Comparison of ENCODE assay signal across 28 cellular contexts in the genomic region with DNA sequence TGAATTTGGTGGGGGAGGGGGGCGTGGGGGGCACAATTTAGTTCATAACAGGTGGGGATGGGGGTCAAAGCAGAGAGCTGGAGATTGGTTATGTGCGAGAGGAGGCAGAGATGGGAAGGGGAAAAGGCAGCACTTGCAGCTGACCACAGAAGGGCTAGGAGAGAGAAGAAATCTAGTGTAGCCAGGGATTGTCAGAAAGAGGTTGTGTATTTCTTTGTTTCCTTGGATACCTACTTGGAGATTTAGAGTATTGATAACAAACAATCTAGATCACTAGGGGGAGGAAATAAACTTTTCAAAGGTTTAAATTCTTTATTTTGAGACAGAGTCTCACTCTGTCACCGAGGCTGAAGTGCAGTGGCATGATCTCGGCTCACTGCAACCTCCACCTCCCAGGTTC.
"Had no signal": no experiment of that assay in that cellular context is flagged by ENCODE, and none has a peak within 500 bp of the region (broad histone marks: within the 10 kb centered on the region; RNA-seq: fewer than 3 reads in every experiment).

No MANE protein-coding gene starts in this region.

- H3K4me3 Mint-ChIP-seq: activated CD4-positive, alpha-beta T cell treated with anti-CD3 and anti-CD28 coated beads, Interleukin-2, amount 10 ng/mL, durations not matched to agents 7 days and 5 days; activated CD8-positive, alpha-beta T cell treated with anti-CD3 and anti-CD28 coated beads for 36 hours; activated T-cell treated with anti-CD3 and anti-CD28 coated beads, Interleukin-2, amount 50 U/mL, for 72 hours; effector memory CD8-positive, alpha-beta T cell; immature natural killer cell; natural killer cell treated with Interleukin-12 subunit alpha and Interleukin-12 subunit beta and Interleukin-15 and Interleukin-18, amount 100 ng/mL, for 72 hours; stimulated activated effector memory CD8-positive, alpha-beta T cell treated with anti-CD3 and anti-CD28 coated beads, Interleukin-12 subunit alpha, Interleukin-12 subunit beta, amount 100 ng/mL, for 72 hours; stimulated activated naive CD8-positive, alpha-beta T cell treated with anti-CD3 and anti-CD28 coated beads, Interleukin-15, Interleukin-2, amounts not matched to agents 100 ng/mL and 50 ng/mL, for 24 hours; T-helper 17 cell; type B pancreatic cell; WTC11 had no signal

- H3K27me3 Mint-ChIP-seq: activated CD4-positive, alpha-beta T cell treated with anti-CD3 and anti-CD28 coated beads, Interleukin-2, amount 10 ng/mL, durations not matched to agents 7 days and 5 days; activated CD8-positive, alpha-beta T cell treated with anti-CD3 and anti-CD28 coated beads for 36 hours; effector memory CD8-positive, alpha-beta T cell; natural killer cell treated with Interleukin-12 subunit alpha and Interleukin-12 subunit beta and Interleukin-15 and Interleukin-18, amount 100 ng/mL, for 72 hours; stimulated activated naive CD8-positive, alpha-beta T cell treated with anti-CD3 and anti-CD28 coated beads, Interleukin-15, Interleukin-2, amounts not matched to agents 100 ng/mL and 50 ng/mL, for 24 hours; T-helper 17 cell; type B pancreatic cell had no signal

- DNase-seq: activated CD4-positive, alpha-beta T cell treated with anti-CD3 and anti-CD28 coated beads for 1 hour; activated CD4-positive, alpha-beta T cell treated with anti-CD3 and anti-CD28 coated beads, Interleukin-2, amount 10 ng/mL, durations not matched to agents 7 days and 5 days; activated CD8-positive, alpha-beta T cell treated with anti-CD3 and anti-CD28 coated beads for 36 hours; activated naive CD4-positive, alpha-beta T cell; activated T-cell treated with anti-CD3 and anti-CD28 coated beads, Interleukin-2, amount 50 U/mL, for 72 hours; colonic mucosa; effector memory CD8-positive, alpha-beta T cell; erythroblast; gastrocnemius medialis; hippocampal formation; immature natural killer cell; kidney; lower lobe of right lung; mucosa of descending colon; stimulated activated CD4-positive, alpha-beta T cell treated with anti-CD3 and anti-CD28 coated beads, Interleukin-4, amount 100 ng/mL, for 24 hours; T-helper 17 cell; T1000; uterus had no signal

- H3K27ac ChIP-seq: colonic mucosa, gastrocnemius medialis, lower lobe of right lung, skin epidermis, thoracic aorta, uterus had no signal

- H3K9me3 ChIP-seq: colonic mucosa, gastrocnemius medialis, lower lobe of right lung, mucosa of descending colon, thoracic aorta, uterus had no signal

- H3K27me3 ChIP-seq: colonic mucosa, gastrocnemius medialis, uterus had no signal

- H3K4me1 ChIP-seq: colonic mucosa, gastrocnemius medialis, lower lobe of right lung, uterus had no signal

- H3K36me3 Mint-ChIP-seq: immature natural killer cell; natural killer cell treated with Interleukin-12 subunit alpha and Interleukin-12 subunit beta and Interleukin-15 and Interleukin-18, amount 100 ng/mL, for 72 hours; stimulated activated effector memory CD8-positive, alpha-beta T cell treated with anti-CD3 and anti-CD28 coated beads, Interleukin-12 subunit alpha, Interleukin-12 subunit beta, amount 100 ng/mL, for 72 hours; type B pancreatic cell; WTC11 had no signal

- H3K27ac Mint-ChIP-seq: activated CD4-positive, alpha-beta T cell treated with anti-CD3 and anti-CD28 coated beads, Interleukin-2, amount 10 ng/mL, durations not matched to agents 7 days and 5 days; activated CD8-positive, alpha-beta T cell treated with anti-CD3 and anti-CD28 coated beads for 36 hours; activated naive CD4-positive, alpha-beta T cell treated with anti-CD3 and anti-CD28 coated beads, Interleukin-2, amount 50 U/mL, for 72 hours; activated T-cell treated with anti-CD3 and anti-CD28 coated beads, Interleukin-2, amount 50 U/mL, for 72 hours; effector memory CD8-positive, alpha-beta T cell; immature natural killer cell; natural killer cell treated with Interleukin-12 subunit alpha and Interleukin-12 subunit beta and Interleukin-15 and Interleukin-18, amount 100 ng/mL, for 72 hours; stimulated activated effector memory CD8-positive, alpha-beta T cell treated with anti-CD3 and anti-CD28 coated beads, Interleukin-12 subunit alpha, Interleukin-12 subunit beta, amount 100 ng/mL, for 72 hours; stimulated activated naive CD8-positive, alpha-beta T cell treated with anti-CD3 and anti-CD28 coated beads, Interleukin-15, Interleukin-2, amounts not matched to agents 100 ng/mL and 50 ng/mL, for 24 hours; type B pancreatic cell; WTC11 had no signal

- ATAC-seq: activated CD8-positive, alpha-beta T cell treated with anti-CD3 and anti-CD28 coated beads for 36 hours; activated naive CD4-positive, alpha-beta T cell treated with anti-CD3 and anti-CD28 coated beads, Interleukin-2, amount 50 U/mL, for 72 hours; activated T-cell treated with anti-CD3 and anti-CD28 coated beads, Interleukin-2, amount 50 U/mL, for 72 hours; effector memory CD8-positive, alpha-beta T cell; gastrocnemius medialis; left lobe of liver; mucosa of descending colon; natural killer cell treated with Interleukin-12 subunit alpha and Interleukin-12 subunit beta and Interleukin-15 and Interleukin-18, amount 100 ng/mL, for 72 hours; sciatic nerve; stimulated activated effector memory CD8-positive, alpha-beta T cell treated with anti-CD3 and anti-CD28 coated beads, Interleukin-12 subunit alpha, Interleukin-12 subunit beta, amount 100 ng/mL, for 72 hours; T-helper 17 cell; WTC11 had no signal

- H3K4me1 Mint-ChIP-seq: activated CD4-positive, alpha-beta T cell treated with anti-CD3 and anti-CD28 coated beads, Interleukin-2, amount 10 ng/mL, durations not matched to agents 7 days and 5 days; immature natural killer cell; stimulated activated effector memory CD8-positive, alpha-beta T cell treated with anti-CD3 and anti-CD28 coated beads, Interleukin-12 subunit alpha, Interleukin-12 subunit beta, amount 100 ng/mL, for 72 hours; WTC11 had no signal

- H3K36me3 ChIP-seq: colonic mucosa, gastrocnemius medialis, lower lobe of right lung, thoracic aorta, uterus had no signal

- H3K9me3 Mint-ChIP-seq: activated CD4-positive, alpha-beta T cell treated with anti-CD3 and anti-CD28 coated beads, Interleukin-2, amount 10 ng/mL, durations not matched to agents 7 days and 5 days; activated CD8-positive, alpha-beta T cell treated with anti-CD3 and anti-CD28 coated beads for 36 hours; activated naive CD4-positive, alpha-beta T cell treated with anti-CD3 and anti-CD28 coated beads, Interleukin-2, amount 50 U/mL, for 72 hours; activated T-cell treated with anti-CD3 and anti-CD28 coated beads, Interleukin-2, amount 50 U/mL, for 72 hours; effector memory CD8-positive, alpha-beta T cell; immature natural killer cell; natural killer cell treated with Interleukin-12 subunit alpha and Interleukin-12 subunit beta and Interleukin-15 and Interleukin-18, amount 100 ng/mL, for 72 hours; stimulated activated effector memory CD8-positive, alpha-beta T cell treated with anti-CD3 and anti-CD28 coated beads, Interleukin-12 subunit alpha, Interleukin-12 subunit beta, amount 100 ng/mL, for 72 hours; stimulated activated naive CD8-positive, alpha-beta T cell treated with anti-CD3 and anti-CD28 coated beads, Interleukin-15, Interleukin-2, amounts not matched to agents 100 ng/mL and 50 ng/mL, for 24 hours; type B pancreatic cell had no signal

- H3K4me3 ChIP-seq: colonic mucosa, gastrocnemius medialis, lower lobe of right lung, mucosa of descending colon, skin epidermis, thoracic aorta, uterus had no signal
